16 cellular contexts compared by ENCODE assay signal in the genomic region with DNA sequence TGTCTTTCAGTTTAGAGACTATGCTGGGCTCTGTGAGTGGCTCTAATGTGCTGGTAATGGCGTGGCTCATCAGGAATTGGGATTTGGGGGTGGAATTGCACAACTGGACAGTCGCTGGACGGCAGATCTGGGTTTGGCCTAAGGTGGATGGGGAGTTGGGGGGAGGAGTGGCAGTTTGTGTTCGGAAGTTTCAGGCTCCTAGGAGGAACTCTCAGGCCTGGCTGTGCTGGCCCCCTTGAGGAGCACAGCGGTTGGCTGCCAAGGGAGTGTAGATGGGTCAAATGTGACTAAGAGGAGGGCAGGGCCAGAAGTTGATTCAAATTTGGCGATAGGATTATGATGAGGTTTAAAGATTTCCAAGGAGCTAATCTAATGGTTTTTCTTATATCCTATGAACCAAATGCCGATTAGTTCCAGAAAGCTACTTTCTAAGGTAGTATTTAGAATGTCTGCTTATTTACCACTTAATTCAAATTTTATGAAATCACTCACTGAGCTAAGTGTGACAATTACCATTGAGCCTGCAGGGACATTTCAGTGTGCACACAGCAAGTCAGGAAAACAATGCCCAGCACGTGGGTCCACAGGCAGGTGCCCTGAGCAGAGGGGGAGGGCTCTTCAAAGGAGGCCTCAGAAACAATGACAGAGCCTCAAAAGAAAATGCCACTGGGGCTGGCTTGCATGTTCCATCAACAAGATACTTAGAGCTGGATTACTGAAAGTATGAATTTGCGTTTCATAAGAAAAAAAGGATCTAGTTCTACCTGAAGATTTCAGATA.
DNase-seq lines count a peak whose midpoint lies in the region; ATAC-seq lines count a peak whose summit lies in the region.
"Had no signal": no experiment of that assay in that cellular context is flagged by ENCODE, and none has a peak within 500 bp of the region (broad histone marks: within the 10 kb centered on the region; RNA-seq: fewer than 3 reads in every experiment).

No MANE protein-coding gene starts in this region.

- H3K27ac Mint-ChIP-seq in activated naive CD8-positive, alpha-beta T cell, result peak overlapping the region; percentile 84
- H3K27ac Mint-ChIP-seq in naive thymus-derived CD8-positive, alpha-beta T cell, result peak overlapping the region in 8 of 10 donors; percentile 10 to 86 (median 49)
- H3K27ac Mint-ChIP-seq: B cell had no signal

- no peaks in the 10 kb centered on the region for H3K27me3 Mint-ChIP-seq in activated naive CD8-positive, alpha-beta T cell
- H3K27me3 Mint-ChIP-seq in naive thymus-derived CD8-positive, alpha-beta T cell, result no peaks in the 10 kb centered on the region
- H3K27me3 Mint-ChIP-seq: B cell, brain had no signal

- H3K4me3 Mint-ChIP-seq in activated naive CD8-positive, alpha-beta T cell, result no peak overlapping the region
- H3K4me3 Mint-ChIP-seq in naive thymus-derived CD8-positive, alpha-beta T cell, result peak overlapping the region in 2 of 10 donors; percentile 22 to 35
- H3K4me3 Mint-ChIP-seq: activated T-cell treated with anti-CD3 and anti-CD28 coated beads, Interleukin-2, amount 50 U/mL, for 4 hours; B cell; brain had no signal

- H3K36me3 Mint-ChIP-seq in activated naive CD8-positive, alpha-beta T cell, result peaks cover 31% of the 10 kb centered on the region
- H3K36me3 Mint-ChIP-seq in naive thymus-derived CD8-positive, alpha-beta T cell, result peaks cover 16 to 53% (median 34%) of the 10 kb centered on the region in 3 donors

- no peaks in the 10 kb centered on the region for H3K9me3 Mint-ChIP-seq in activated naive CD8-positive, alpha-beta T cell (ENCODE audit: low read depth)
- H3K9me3 Mint-ChIP-seq in naive thymus-derived CD8-positive, alpha-beta T cell, result no peaks in the 10 kb centered on the region
- H3K9me3 Mint-ChIP-seq: activated T-cell treated with anti-CD3 and anti-CD28 coated beads, Interleukin-2, amount 50 U/mL, for 4 hours had no signal

- DNase-seq in COR-L47 (lab: John Stamatoyannopoulos, UW) (peak; percentile 86), NCI-H1417 (lab: John Stamatoyannopoulos, UW) (peak; percentile 10 to 87 (median 62)), COLO829 (ENCODE audit: low spot score) (no peak)
- DNase-seq in naive thymus-derived CD8-positive, alpha-beta T cell, result no peak
- DNase-seq: activated T-cell treated with anti-CD3 and anti-CD28 coated beads, Interleukin-2, amount 50 U/mL, for 4 hours; DMS53; mesendoderm; NCI-H510A; stimulated activated CD4-positive, alpha-beta T cell treated with anti-CD3 and anti-CD28 coated beads, Interleukin-15, amount 100 ng/mL, for 24 hours had no signal

- ATAC-seq in naive thymus-derived CD8-positive, alpha-beta T cell, result no peak
- ATAC-seq in GM21526 (IDR thresholded peaks at IDR 0.05; ENCODE audit: low FRiP score, unreplicated experiment) (no peak), HG03045 (IDR thresholded peaks at IDR 0.05; ENCODE audit: unreplicated experiment) (no peak), GM18868 (IDR thresholded peaks at IDR 0.05; ENCODE audit: unreplicated experiment) (no peak)
- ATAC-seq: activated CD4-positive, CD25-positive, alpha-beta regulatory T cell treated with anti-CD3 and anti-CD28 coated beads, Interleukin-2, amount 50 U/mL, for 24 hours; activated T-cell treated with anti-CD3 and anti-CD28 coated beads, Interleukin-2, amount 50 U/mL, for 4 hours had no signal

- POLR2A ChIA-PET in naive thymus-derived CD8-positive, alpha-beta T cell (lab: Charles Lee), result no interaction called here

- peaks cover 49% of the 10 kb centered on the region for H3K4me1 Mint-ChIP-seq in activated naive CD8-positive, alpha-beta T cell (ENCODE audit: low read depth)
- peaks cover 7 to 38% (median 18%) of the 10 kb centered on the region in 4 donors for H3K4me1 Mint-ChIP-seq in naive thymus-derived CD8-positive, alpha-beta T cell

Comparison
In these comparisons a context has a peak if more than half of its experiments do, and no peak if none do; other contexts are left out.
1. DNase-seq: peak in COR-L47 (single experiment) and NCI-H1417 (3 of 3); none in naive thymus-derived CD8-positive, alpha-beta T cell (0 of 10) and COLO829 (single experiment).